In genomic region chrY:13479828-13480227, GRCh38 we compare ENCODE assay signal across 8 cellular contexts. TPM values are rescaled to one million over a fixed set of nuclear protein-coding genes. Genes with fewer than 3 reads are reported as not detected.
DNase-seq lines count a peak whose midpoint lies in the region; TF ChIP-seq lines count a peak whose summit lies in the region.

UTY (minus strand) TSS chrY:13480033; CDS start chrY:13479665, 368 bp downstream.

- no peaks in the 10 kb centered on the region for H4K20me1 ChIP-seq in MM.1S (ENCODE audit: insufficient read depth, low read length)

- H3K27ac ChIP-seq in suprapubic skin (peak within 1 kb of the TSS; percentile 89), MM.1S (ENCODE audit: low read length) (no peak within 1 kb of the TSS)

- H3K27me3 ChIP-seq in suprapubic skin (no peaks in the 10 kb centered on the region), MM.1S (replicated peaks; ENCODE audit: insufficient read depth, low read length) (no peaks in the 10 kb centered on the region)

- H2AFZ ChIP-seq in MM.1S (ENCODE audit: low read length): no peak within 1 kb of the TSS

- no peaks in the 10 kb centered on the region for H3K36me3 ChIP-seq in suprapubic skin
- no peaks in the 10 kb centered on the region for H3K36me3 ChIP-seq in MM.1S (replicated peaks; ENCODE audit: insufficient read depth, low read length)

- in situ Hi-C loops in GM13977 (cut with MboI; ENCODE audit: low pct_unique_long_range_greater_than_20kb, low sequenced_read_pairs, unreplicated experiment): no loop called here

- no peak for TF ChIP-seq EP300 in suprapubic skin (IDR thresholded peaks at IDR 0.05)

- peak within 1 kb of the TSS; percentile 58 for H3K4me3 ChIP-seq in suprapubic skin
- H3K4me3 ChIP-seq in MM.1S (ENCODE audit: low read length): no peak within 1 kb of the TSS

- no peaks in the 10 kb centered on the region for H3K9me3 ChIP-seq in suprapubic skin
- H3K9me3 ChIP-seq in MM.1S (replicated peaks; ENCODE audit: insufficient read depth, low read length): no peaks in the 10 kb centered on the region

- no peak within 1 kb of the TSS for H3K9ac ChIP-seq in MM.1S (ENCODE audit: low read length)

- TF ChIP-seq CTCF in suprapubic skin (IDR thresholded peaks at IDR 0.05) (no peak), GM13977 (IDR thresholded peaks at IDR 0.05; ENCODE audit: extremely low read depth, insufficient read depth, missing control alignments) (no peak), MM.1S (IDR thresholded peaks at IDR 0.05; ENCODE audit: low read length) (no peak)

- no peak for TF ChIP-seq POLR2A in suprapubic skin (IDR thresholded peaks at IDR 0.05)

- peak; percentile 65 for DNase-seq in activated T-cell treated with anti-CD3 and anti-CD28 coated beads for 24 hours (ENCODE audit: low read depth)
- DNase-seq in activated T-cell treated with anti-CD3 and anti-CD28 coated beads, Interleukin-2, amount 50 U/mL, for 48 hours: no peak
- DNase-seq in NCI-H226: peak; percentile 82
- peak; percentile 26 for DNase-seq in activated naive CD8-positive, alpha-beta T cell treated with anti-CD3 and anti-CD28 coated beads, Interleukin-2, amount 50 U/mL, for 16 hours (ENCODE audit: low read depth, low spot score)
- DNase-seq in lung microvascular endothelial cell (ENCODE audit: low read depth in 2 of 2): no peak
- DNase-seq in suprapubic skin (ENCODE audit: low spot score in 2 of 2): peak in 1 of 2 donors; percentile 90
- DNase-seq in GM13977 (ENCODE audit: low spot score): no peak
- DNase-seq in MM.1S: no peak

- H3K9me2 ChIP-seq in MM.1S (replicated peaks; ENCODE audit: insufficient read depth, low read length): no peaks in the 10 kb centered on the region

- no peaks in the 10 kb centered on the region for H3F3A ChIP-seq in MM.1S (ENCODE audit: insufficient read depth, low read length)

- H3K4me2 ChIP-seq in MM.1S (ENCODE audit: low read depth, low read length): no peak within 1 kb of the TSS

- H3K4me1 ChIP-seq in suprapubic skin (peaks cover 15% of the 10 kb centered on the region), MM.1S (ENCODE audit: low read length) (no peaks in the 10 kb centered on the region)

- WGBS in suprapubic skin: no CpG with 5 or more reads among the region's 18 CpGs

- H3K79me2 ChIP-seq in MM.1S (ENCODE audit: low read length): no peaks in the 10 kb centered on the region

RNA-seq across cellular contexts. Expression of gene UTY, which starts in this region (rescaled TPM):
- total RNA-seq in lung microvascular endothelial cell (16.3 TPM in 1 of 2 replicates, not detected in the other), suprapubic skin (10 to 100 TPM in 2 of 4 donors, under 1 TPM in 2; 0.11 to 40.0 (median 17.5) TPM)

Comparison
In these comparisons a context has a peak if more than half of its experiments do, and no peak if none do; other contexts are left out.
1. DNase-seq: peak in activated T-cell treated with anti-CD3 and anti-CD28 coated beads for 24 hours (single experiment), NCI-H226 (single experiment) and activated naive CD8-positive, alpha-beta T cell treated with anti-CD3 and anti-CD28 coated beads, Interleukin-2, amount 50 U/mL, for 16 hours (single experiment); none in activated T-cell treated with anti-CD3 and anti-CD28 coated beads, Interleukin-2, amount 50 U/mL, for 48 hours (0 of 2), lung microvascular endothelial cell (0 of 2), GM13977 (single experiment) and MM.1S (single experiment).